16 cellular contexts compared by ENCODE assay signal in the genomic region with DNA sequence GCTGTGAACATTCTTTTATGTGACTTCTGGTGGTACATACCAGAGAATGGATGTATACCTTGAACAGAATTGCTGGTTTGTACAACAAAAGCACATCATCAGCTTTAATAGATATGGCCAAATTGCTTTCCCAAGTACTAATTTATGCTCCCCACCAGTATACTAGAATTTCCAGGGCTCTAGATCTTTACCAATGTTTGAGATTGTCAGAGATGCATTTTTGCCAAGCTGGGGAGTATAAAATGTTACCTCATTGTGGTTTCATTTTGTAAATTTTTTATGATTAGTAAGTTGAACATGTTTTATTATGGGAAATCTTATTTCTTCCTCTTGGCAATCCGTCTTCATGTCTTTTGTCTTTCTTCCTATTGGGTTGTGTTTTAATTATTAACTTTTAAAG.
DNase-seq lines count a peak whose midpoint lies in the region; ATAC-seq, FAIRE-seq and TF ChIP-seq lines count a peak whose summit lies in the region.
"Had no signal": no experiment of that assay in that cellular context is flagged by ENCODE, and none has a peak within 500 bp of the region (broad histone marks: within the 10 kb centered on the region; RNA-seq: fewer than 3 reads in every experiment).

No MANE protein-coding gene starts in this region.

- no peak overlapping the region for H3T11ph ChIP-seq in H9 (ENCODE audit: low read length)

- FAIRE-seq in A549 (lab: Jason Lieb, UNC): no peak

- no peaks in the 10 kb centered on the region for H3K27me3 ChIP-seq in HCT116 (ENCODE audit: insufficient read depth, low read length)
- H3K27me3 ChIP-seq in RWPE2 (ENCODE audit: insufficient read depth, poor library complexity, severe bottlenecking): no peaks in the 10 kb centered on the region
- no peaks in the 10 kb centered on the region for H3K27me3 ChIP-seq in H9 (ENCODE audit: insufficient read depth, low read length)
- no peaks in the 10 kb centered on the region for H3K27me3 ChIP-seq in heart right ventricle

- no peaks in the 10 kb centered on the region for H3K9me2 ChIP-seq in HCT116 (ENCODE audit: insufficient read depth)

- H3K4me3 ChIP-seq in A549 (no peak overlapping the region), HCT116 (replicated peaks in 1 of 2; ENCODE audit: low read depth in 1 of 2, low read length in 2 of 2) (no peak overlapping the region), RWPE2 (ENCODE audit: severe bottlenecking) (no peak overlapping the region), fibroblast of the aortic adventitia (ENCODE audit: low read depth, low read length) (no peak overlapping the region), heart right ventricle (no peak overlapping the region)
- H3K4me3 ChIP-seq: HAP-1, PC-9 had no signal

- H3K79me2 ChIP-seq in HCT116 (ENCODE audit: insufficient read depth, low read length): no peaks in the 10 kb centered on the region
- no peaks in the 10 kb centered on the region for H3K79me2 ChIP-seq in H9 (ENCODE audit: insufficient read depth, low read length)

- RAD21 ChIA-PET in HCT116 (lab: Charles Lee; ENCODE audit: low non-redundant PET in 1 of 2, low total read pairs in 2 of 2, uncharacterized antibody in 2 of 2, unreplicated experiment in 2 of 2): no interaction called here

- no peak overlapping the region for H2BK15ac ChIP-seq in H9 (ENCODE audit: low read depth, low read length)

- TF ChIP-seq RAD21 in A549 (conservative IDR thresholded peaks at IDR 0.05 in 1 of 2, IDR thresholded peaks at IDR 0.05 in 1 of 2): no peak
- no peak for TF ChIP-seq RAD21 in HCT116 (IDR thresholded peaks at IDR 0.05; ENCODE audit: low read depth)

- H3K4me3 Mint-ChIP-seq in H9: no peak overlapping the region
- no peak overlapping the region for H3K4me3 Mint-ChIP-seq in activated T-helper 17 cell treated with anti-CD3 and anti-CD28 coated beads, Interleukin-2, amount 50 U/mL, for 72 hours
- H3K4me3 Mint-ChIP-seq: CD8-positive, alpha-beta T cell had no signal

- no peaks in the 10 kb centered on the region for H3K36me3 ChIP-seq in HCT116 (ENCODE audit: control insufficient read depth in 1 of 2, insufficient read depth in 2 of 2, low read length in 2 of 2)
- no peaks in the 10 kb centered on the region for H3K36me3 ChIP-seq in RWPE2 (ENCODE audit: low read depth)
- H3K36me3 ChIP-seq in heart right ventricle: no peaks in the 10 kb centered on the region
- H3K36me3 ChIP-seq: HAP-1 had no signal

- H3K23ac ChIP-seq in H9 (ENCODE audit: insufficient read length, low read depth, low read length): no peak overlapping the region

- no peak overlapping the region for H4K91ac ChIP-seq in H9 (ENCODE audit: insufficient read length, low read depth, low read length)

- H3K79me1 ChIP-seq in H9 (ENCODE audit: insufficient read depth, low read depth, low read length, poor library complexity, severe bottlenecking): no peaks in the 10 kb centered on the region

- ATAC-seq in A549: no peak
- ATAC-seq in HCT116: no peak
- no peak for ATAC-seq in RWPE2 (ENCODE audit: low read depth)
- no peak for ATAC-seq in activated T-helper 17 cell treated with anti-CD3 and anti-CD28 coated beads, Interleukin-2, amount 50 U/mL, for 72 hours (replicated peaks)
- ATAC-seq in heart right ventricle: no peak
- ATAC-seq: CD8-positive, alpha-beta T cell had no signal

- POLR2A ChIA-PET in A549 (lab: Yijun Ruan, JAX) (no interaction called here), HCT116 (lab: Charles Lee) (no interaction called here)

- TF ChIP-seq EP300 in A549 (IDR thresholded peaks at IDR 0.05): no peak

- no peak overlapping the region for H2BK20ac ChIP-seq in H9 (ENCODE audit: low read depth, low read length, poor library complexity, severe bottlenecking)

- H3K4ac ChIP-seq in H9 (ENCODE audit: low read depth, low read length): no peak overlapping the region

- no peak overlapping the region for H2AK5ac ChIP-seq in H9 (ENCODE audit: insufficient read length, low read length)

- no peak overlapping the region for H3K27ac Mint-ChIP-seq in H9
- H3K27ac Mint-ChIP-seq in activated T-helper 17 cell treated with anti-CD3 and anti-CD28 coated beads, Interleukin-2, amount 50 U/mL, for 72 hours: no peak overlapping the region
- H3K27ac Mint-ChIP-seq: CD8-positive, alpha-beta T cell had no signal

- intact Hi-C loops in HCT116 (cut with micrococcal nuclease) (no loop called here), heart right ventricle (cut with DNase I) (loop anchor here in 1 of 10 donors (10.0 kb wide), 1 partner anchor 46 kb away; no protein-coding TSS in a partner anchor)

- H4K20me1 ChIP-seq in HCT116 (ENCODE audit: insufficient read depth) (no peaks in the 10 kb centered on the region), H9 (ENCODE audit: control insufficient read depth, insufficient read depth, insufficient read length) (no peaks in the 10 kb centered on the region)

- WGBS in A549 (ENCODE audit: missing lambda C conversion rate): 57% methylated on average over 1 of the region's 1 CpG
- no CpG with 5 or more reads among the region's 1 CpG for WGBS in H9 (ENCODE audit: extremely low coverage, insufficient read length, low lambda C conversion rate)
- WGBS in heart right ventricle, 2 donors: 86 to 87% methylated on average over 1 of the region's 1 CpG

- H2AFZ ChIP-seq in HCT116 (ENCODE audit: low read depth, low read length, poor library complexity, severe bottlenecking) (peak overlapping the region; percentile 68), H9 (ENCODE audit: low read length) (no peak overlapping the region)
- H2AFZ ChIP-seq: PC-9 had no signal

- H2BK120ac ChIP-seq in H9 (ENCODE audit: low read depth, low read length, poor library complexity, severe bottlenecking): no peak overlapping the region

- H4K8ac ChIP-seq in H9 (replicated peaks; ENCODE audit: insufficient read length, low read depth, low read length): no peak overlapping the region

- CTCF ChIA-PET in A549 (lab: Yijun Ruan, JAX) (no interaction called here), HCT116 (lab: Charles Lee) (no interaction called here)

- H3K36me3 Mint-ChIP-seq in H9 (ENCODE audit: insufficient read depth in 1 of 3, low read depth in 3 of 3): no peaks in the 10 kb centered on the region
- H3K36me3 Mint-ChIP-seq in activated T-helper 17 cell treated with anti-CD3 and anti-CD28 coated beads, Interleukin-2, amount 50 U/mL, for 72 hours (ENCODE audit: low read depth): no peaks in the 10 kb centered on the region
- H3K36me3 Mint-ChIP-seq: CD8-positive, alpha-beta T cell had no signal

- no peak overlapping the region for H2BK12ac ChIP-seq in H9 (ENCODE audit: insufficient read length, low read depth, low read length)

- no peak overlapping the region for H3K56ac ChIP-seq in H9 (ENCODE audit: insufficient read length, low read depth, low read length)

- H3K14ac ChIP-seq in H9 (ENCODE audit: insufficient read depth, low read length): no peak overlapping the region

- no peak overlapping the region for H4K5ac ChIP-seq in H9 (ENCODE audit: insufficient read length, low read depth, low read length)

- BruUV-seq in HCT116 (replicated peaks; lab: Mats Ljungman, UMichigan): no TSS peak

- no peaks in the 10 kb centered on the region for H3K9me3 Mint-ChIP-seq in H9
- H3K9me3 Mint-ChIP-seq in activated T-helper 17 cell treated with anti-CD3 and anti-CD28 coated beads, Interleukin-2, amount 50 U/mL, for 72 hours: no peaks in the 10 kb centered on the region
- H3K9me3 Mint-ChIP-seq: CD8-positive, alpha-beta T cell had no signal

- H3K4me1 Mint-ChIP-seq in H9: peaks cover 14 to 22% of the 10 kb centered on the region in 2 experiments
- no peaks in the 10 kb centered on the region for H3K4me1 Mint-ChIP-seq in activated T-helper 17 cell treated with anti-CD3 and anti-CD28 coated beads, Interleukin-2, amount 50 U/mL, for 72 hours

- H3K4me2 ChIP-seq in A549 (peak overlapping the region; percentile 11; the same call in 1 of the 3 replicates), HCT116 (ENCODE audit: low read length) (no peak overlapping the region; the same call in 1 of the 2 replicates), H9 (ENCODE audit: insufficient read depth, insufficient read length, low read length) (no peak overlapping the region)
- H3K4me2 ChIP-seq: PC-9 had no signal

- H3K9me3 ChIP-seq in A549 (no peaks in the 10 kb centered on the region), HCT116 (ENCODE audit: control insufficient read depth in 1 of 2, insufficient read depth in 1 of 2, low read depth in 1 of 2, low read length in 2 of 2) (no peaks in the 10 kb centered on the region), RWPE2 (ENCODE audit: severe bottlenecking) (no peaks in the 10 kb centered on the region), H9 (ENCODE audit: control insufficient read depth, low read depth, low read length) (no peaks in the 10 kb centered on the region), heart right ventricle (no peaks in the 10 kb centered on the region)
- H3K9me3 ChIP-seq: HAP-1 had no signal

- TF ChIP-seq POLR2A in A549 (IDR thresholded peaks at IDR 0.05; ENCODE audit: low read length) (no peak), HCT116 (IDR thresholded peaks at IDR 0.05; ENCODE audit: borderline replicate concordance, extremely low read depth, insufficient read depth, insufficient read length) (no peak)

- H2BK5ac ChIP-seq in H9 (ENCODE audit: insufficient read length, low read length): no peak overlapping the region

- H3K9ac ChIP-seq in HCT116 (ENCODE audit: low read length): no peak overlapping the region
- no peak overlapping the region for H3K9ac ChIP-seq in H9 (ENCODE audit: extremely low read depth, insufficient read length, low read length)

- H3K27ac ChIP-seq in A549: no peak overlapping the region
- no peak overlapping the region for H3K27ac ChIP-seq in HCT116 (ENCODE audit: low read depth, low read length)
- H3K27ac ChIP-seq in RWPE2 (ENCODE audit: poor library complexity, severe bottlenecking): peak overlapping the region; percentile 31
- H3K27ac ChIP-seq in H9 (ENCODE audit: insufficient read length, low read depth, low read length): no peak overlapping the region
- H3K27ac ChIP-seq in caudate nucleus (ENCODE audit: low read depth, low read length): no peak overlapping the region
- H3K27ac ChIP-seq in heart right ventricle: no peak overlapping the region
- H3K27ac ChIP-seq: PC-9 had no signal

- H3K4me1 ChIP-seq in A549 (peaks cover 5% of the 10 kb centered on the region; the same call in 2 of the 3 replicates), HCT116 (ENCODE audit: control insufficient read depth in 1 of 2, insufficient read depth in 2 of 2, low read length in 2 of 2) (peaks cover 2 to 17% of the 10 kb centered on the region in 2 experiments; a peak in 3 of 4 replicates), RWPE2 (ENCODE audit: insufficient read depth, poor library complexity, severe bottlenecking) (peaks cover 15% of the 10 kb centered on the region), H9 (ENCODE audit: insufficient read depth, low read length) (no peaks in the 10 kb centered on the region), heart right ventricle (no peaks in the 10 kb centered on the region)
- H3K4me1 ChIP-seq: HAP-1 had no signal

- no peaks in the 10 kb centered on the region for H3K27me3 Mint-ChIP-seq in H9 (ENCODE audit: low read depth)
- peaks cover 16% of the 10 kb centered on the region for H3K27me3 Mint-ChIP-seq in activated T-helper 17 cell treated with anti-CD3 and anti-CD28 coated beads, Interleukin-2, amount 50 U/mL, for 72 hours

- H3K18ac ChIP-seq in H9 (ENCODE audit: insufficient read length, low read depth, low read length): no peak overlapping the region

- no peaks in the 10 kb centered on the region for H3K23me2 ChIP-seq in H9 (ENCODE audit: insufficient read length, low read depth, low read length, poor library complexity, severe bottlenecking)

- DNase-seq in A549 (ENCODE audit: low read depth in 1 of 2, low spot score in 1 of 2) (no peak), HCT116 (ENCODE audit: low read depth, low spot score) (no peak), RWPE2 (ENCODE audit: low spot score) (no peak), fibroblast of the aortic adventitia (ENCODE audit: low read depth) (peak; percentile 18), H9 (no peak), caudate nucleus (lab: John Stamatoyannopoulos, UW) (no peak), heart right ventricle (no peak)
- DNase-seq: CD8-positive, alpha-beta T cell; DMS 273 treated with DMSO at 0.1 percent for 48 hours; NCI-H1092; NCI-H2107; NCI-H446; PC-9; Right ventricle myocardium superior had no signal

- no peak for TF ChIP-seq CTCF in A549 (IDR thresholded peaks at IDR 0.05)
- no peak for TF ChIP-seq CTCF in HCT116 (IDR thresholded peaks at IDR 0.05 in 2 of 3, conservative IDR thresholded peaks at IDR 0.05 in 1 of 3; ENCODE audit: borderline replicate concordance in 1 of 3, insufficient read depth in 1 of 3, low read depth in 2 of 3, low read length in 2 of 3)
- TF ChIP-seq CTCF in RWPE2 (IDR thresholded peaks at IDR 0.05; ENCODE audit: poor library complexity, severe bottlenecking): no peak
- TF ChIP-seq CTCF in fibroblast of the aortic adventitia (IDR thresholded peaks at IDR 0.05; ENCODE audit: insufficient read depth, low read length): no peak
- TF ChIP-seq CTCF in H9 (conservative IDR thresholded peaks at IDR 0.05): no peak
- TF ChIP-seq CTCF in heart right ventricle (IDR thresholded peaks at IDR 0.05): no peak
